Comparison of ENCODE assay signal across 11 cellular contexts in genomic region chr1:109802136-109802900, GRCh38. TPM values are rescaled to one million over a fixed set of nuclear protein-coding genes. Genes with fewer than 3 reads are reported as not detected.
DNase-seq lines count a peak whose midpoint lies in the region; ATAC-seq and TF ChIP-seq lines count a peak whose summit lies in the region.
"Had no signal": no experiment of that assay in that cellular context is flagged by ENCODE, and none has a peak within 500 bp of the region (broad histone marks: within the 10 kb centered on the region; RNA-seq: fewer than 3 reads in every experiment).

No MANE protein-coding gene starts in this region.

- H3K4me1 Mint-ChIP-seq in chondrocyte (ENCODE audit: low read depth), result peaks cover 33% of the 10 kb centered on the region

- no peak overlapping the region for H3K4me3 Mint-ChIP-seq in chondrocyte (ENCODE audit: unreplicated experiment)

- ATAC-seq in GM19463 (IDR thresholded peaks at IDR 0.05; ENCODE audit: unreplicated experiment), result no peak
- ATAC-seq: gastrocnemius medialis had no signal

- no peaks in the 10 kb centered on the region for H3K9me3 Mint-ChIP-seq in chondrocyte (ENCODE audit: low read depth)

- peak overlapping the region in 3 of 4 donors; percentile 32 to 57 (median 47) for H3K27ac ChIP-seq in sigmoid colon
- H3K27ac ChIP-seq: gastrocnemius medialis, neutrophil had no signal

- H3K27ac Mint-ChIP-seq in chondrocyte (ENCODE audit: unreplicated experiment), result no peak overlapping the region

- TF ChIP-seq CTCF in chondrocyte (IDR thresholded peaks at IDR 0.05) (no peak), sigmoid colon (IDR thresholded peaks at IDR 0.05) (no peak)

- TF ChIP-seq POLR2A in sigmoid colon (IDR thresholded peaks at IDR 0.05), result no peak

- no peaks in the 10 kb centered on the region for H3K9me3 ChIP-seq in sigmoid colon
- H3K9me3 ChIP-seq: gastrocnemius medialis, neutrophil had no signal

- DNase-seq in Ammon's horn (ENCODE audit: low spot score) (peak; percentile 47), chondrocyte (ENCODE audit: low spot score) (peak; percentile 53), sigmoid colon (no peak), NCI-H1436 (lab: John Stamatoyannopoulos, UW) (no peak), NCI-H1436 treated with DMSO at 0.1 percent for 48 hours (lab: John Stamatoyannopoulos, UW) (no peak), NCI-H446 treated with DMSO at 0.1 percent for 48 hours (lab: John Stamatoyannopoulos, UW) (no peak)
- peak; percentile 14 for DNase-seq in activated CD4-positive, alpha-beta T cell treated with anti-CD3 and anti-CD28 coated beads, Interleukin-2, amount 50 U/mL, for 1 hour
- DNase-seq: gastrocnemius medialis, NCI-H2171 treated with DMSO at 0.1 percent for 48 hours had no signal

- H3K27me3 ChIP-seq in sigmoid colon, result no peaks in the 10 kb centered on the region
- H3K27me3 ChIP-seq: gastrocnemius medialis, neutrophil had no signal

- WGBS in sigmoid colon, 2 donors, result 78 to 88% methylated on average over 17 of the region's 17 CpGs

- intact Hi-C loops in sigmoid colon (cut with DNase I), result no loop called here

- H3K4me3 ChIP-seq in sigmoid colon, result no peak overlapping the region
- H3K4me3 ChIP-seq: gastrocnemius medialis had no signal

- H3K4me1 ChIP-seq in sigmoid colon, result peaks cover 0 to 22% (median 14%) of the 10 kb centered on the region in 4 donors

- no peaks in the 10 kb centered on the region for H3K27me3 Mint-ChIP-seq in chondrocyte (ENCODE audit: low read depth)

- no peaks in the 10 kb centered on the region for H3K36me3 Mint-ChIP-seq in chondrocyte (ENCODE audit: low read depth)

- no peak for TF ChIP-seq EP300 in sigmoid colon (IDR thresholded peaks at IDR 0.05)

- H3K36me3 ChIP-seq in sigmoid colon, result no peaks in the 10 kb centered on the region
- H3K36me3 ChIP-seq: gastrocnemius medialis, neutrophil had no signal

RNA-seq across cellular contexts. Expression of gene EPS8L3, which starts 38.6 kb away (rescaled TPM):
- total RNA-seq in chondrocyte, result not detected in 3 replicates
- total RNA-seq in sigmoid colon, result 1 to 10 TPM in 2 of 4 donors, not detected in 2; 1.1 to 1.4 TPM
- polyA plus RNA-seq in sigmoid colon, result 100 to 1,000 TPM in 1 of 3 donors, 10 to 100 TPM in 2; 81.7 to 212 (median 84.4) TPM

Comparison
In these comparisons a context has a peak if more than half of its experiments do, and no peak if none do; other contexts are left out.
1. DNase-seq: peak in Ammon's horn (single experiment), activated CD4-positive, alpha-beta T cell treated with anti-CD3 and anti-CD28 coated beads, Interleukin-2, amount 50 U/mL, for 1 hour (single experiment) and chondrocyte (single experiment); none in sigmoid colon (single experiment), NCI-H1436 (single experiment), NCI-H1436 treated with DMSO at 0.1 percent for 48 hours (single experiment) and NCI-H446 treated with DMSO at 0.1 percent for 48 hours (single experiment).